Comparison of ENCODE assay signal across 9 cellular contexts in the genomic region with DNA sequence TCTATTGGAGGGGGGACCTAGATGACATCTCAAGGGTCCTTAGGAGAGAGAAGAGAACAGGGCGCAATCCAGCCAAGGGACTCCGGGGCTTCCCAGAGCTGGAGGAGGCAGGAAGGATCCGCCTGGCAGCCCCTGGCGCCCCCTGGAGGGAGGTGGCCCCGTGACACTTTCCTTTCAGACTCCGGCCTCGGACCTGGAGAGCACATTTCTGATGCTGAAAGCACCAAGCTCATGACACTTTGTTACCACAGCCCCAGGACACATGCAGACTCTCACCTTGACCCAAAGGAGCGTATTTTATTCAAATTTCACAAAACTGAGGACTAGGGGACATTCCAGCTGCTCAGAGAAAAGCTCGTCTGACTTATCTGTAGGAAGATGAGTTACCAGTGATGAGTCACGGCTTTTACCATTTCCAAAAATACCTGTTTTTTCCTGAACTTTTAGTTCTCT. TPM values are rescaled to one million over a fixed set of nuclear protein-coding genes. Genes with fewer than 3 reads are reported as not detected.
DNase-seq lines count a peak whose midpoint lies in the region; ATAC-seq, FAIRE-seq and TF ChIP-seq lines count a peak whose summit lies in the region.
"Had no signal": no experiment of that assay in that cellular context is flagged by ENCODE, and none has a peak within 500 bp of the region (broad histone marks: within the 10 kb centered on the region; RNA-seq: fewer than 3 reads in every experiment).

No MANE protein-coding gene starts in this region.

- TF ChIP-seq CTCF in VCaP (conservative IDR thresholded peaks at IDR 0.05) = peak; percentile 75
- peak; percentile 42 for TF ChIP-seq CTCF in mucosa of descending colon (IDR thresholded peaks at IDR 0.05)
- TF ChIP-seq CTCF in tibial nerve (IDR thresholded peaks at IDR 0.05) = peak in 4 of 5 experiments; percentile 46 to 67 (median 54)

- peak overlapping the region in 3 of 7 donors; percentile 34 to 90 (median 61) for H3K27ac Mint-ChIP-seq in CD4-positive, alpha-beta memory T cell
- H3K27ac Mint-ChIP-seq: memory B cell had no signal

- peaks cover 0 to 8% (median 0%) of the 10 kb centered on the region in 8 donors for H3K9me3 Mint-ChIP-seq in CD4-positive, alpha-beta memory T cell

- no peaks in the 10 kb centered on the region for H3K9me3 ChIP-seq in CD4-positive, alpha-beta memory T cell (ENCODE audit: control insufficient read depth in 1 of 2, low read length in 2 of 2)
- H3K9me3 ChIP-seq in effector memory CD4-positive, alpha-beta T cell (ENCODE audit: control insufficient read depth, low read length) = no peaks in the 10 kb centered on the region
- no peaks in the 10 kb centered on the region for H3K9me3 ChIP-seq in mucosa of descending colon
- H3K9me3 ChIP-seq in tibial nerve = no peaks in the 10 kb centered on the region

- peak in 4 of 5 donors; percentile 18 to 40 (median 28) for DNase-seq in CD4-positive, alpha-beta memory T cell
- DNase-seq in Jurkat, Clone E6-1 (ENCODE audit: low read depth, low spot score) = no peak
- peak in 2 of 3 donors; percentile 14 to 24 for DNase-seq in effector memory CD4-positive, alpha-beta T cell
- DNase-seq in mucosa of descending colon = peak; percentile 64 to 71 (median 69)
- no peak for DNase-seq in tibial nerve (ENCODE audit: low spot score in 2 of 2)
- no peak for DNase-seq in frontal cortex (ENCODE audit: low spot score in 2 of 2)

- no peaks in the 10 kb centered on the region for H3K36me3 ChIP-seq in CD4-positive, alpha-beta memory T cell (ENCODE audit: insufficient read depth, low read length)
- no peaks in the 10 kb centered on the region for H3K36me3 ChIP-seq in effector memory CD4-positive, alpha-beta T cell (ENCODE audit: control insufficient read depth, insufficient read depth, low read length)
- no peaks in the 10 kb centered on the region for H3K36me3 ChIP-seq in mucosa of descending colon (ENCODE audit: low read depth)
- no peaks in the 10 kb centered on the region for H3K36me3 ChIP-seq in tibial nerve

- TF ChIP-seq EP300 in tibial nerve (IDR thresholded peaks at IDR 0.05) = no peak

- no peak overlapping the region for H3K4me3 ChIP-seq in CD4-positive, alpha-beta memory T cell (ENCODE audit: low read length in 2 of 2)
- peak overlapping the region; percentile 27 for H3K4me3 ChIP-seq in Jurkat, Clone E6-1 (ENCODE audit: low read length)
- H3K4me3 ChIP-seq in effector memory CD4-positive, alpha-beta T cell (ENCODE audit: insufficient read depth, low read depth, low read length, poor library complexity, severe bottlenecking) = no peak overlapping the region
- H3K4me3 ChIP-seq in mucosa of descending colon (no peak overlapping the region), tibial nerve (no peak overlapping the region)

- TF ChIP-seq POLR2A in tibial nerve (IDR thresholded peaks at IDR 0.05) = no peak

- CTCF ChIA-PET in CD4-positive, alpha-beta memory T cell (lab: Charles Lee; ENCODE audit: partially characterized antibody) = interaction anchor here (0.9 to 1.8 kb wide), 5 partner anchors 11 to 168 kb away, joined by 3 to 8 read pairs (median 5); no protein-coding TSS in a partner anchor

- H3K4me3 Mint-ChIP-seq in CD4-positive, alpha-beta memory T cell = peak overlapping the region in 2 of 8 donors; percentile 50 to 55
- H3K4me3 Mint-ChIP-seq: memory B cell had no signal

- H3K36me3 Mint-ChIP-seq in CD4-positive, alpha-beta memory T cell = no peaks in the 10 kb centered on the region

- H3K27me3 ChIP-seq in CD4-positive, alpha-beta memory T cell (ENCODE audit: insufficient read depth, low read length) = no peaks in the 10 kb centered on the region
- no peaks in the 10 kb centered on the region for H3K27me3 ChIP-seq in effector memory CD4-positive, alpha-beta T cell (replicated peaks; ENCODE audit: control insufficient read depth, insufficient read depth, low read length, poor library complexity, severe bottlenecking)
- H3K27me3 ChIP-seq in tibial nerve = no peaks in the 10 kb centered on the region

- H3K27me3 Mint-ChIP-seq in CD4-positive, alpha-beta memory T cell = peaks cover 4 to 8% of the 10 kb centered on the region in 2 donors

- peak; percentile 71 for ATAC-seq in mucosa of descending colon
- no peak for ATAC-seq in HG02870 (IDR thresholded peaks at IDR 0.05; ENCODE audit: unreplicated experiment)

- FAIRE-seq in frontal cortex (lab: Jason Lieb, UNC) = no peak

- WGBS in tibial nerve, 2 donors = 65 to 66% methylated on average over 9 to 10 of the region's 10 CpGs

- H3K4me1 Mint-ChIP-seq in CD4-positive, alpha-beta memory T cell = peaks cover 0 to 8% (median 3%) of the 10 kb centered on the region in 4 donors
- H3K4me1 Mint-ChIP-seq: memory B cell had no signal

- H3K27ac ChIP-seq in CD4-positive, alpha-beta memory T cell (ENCODE audit: low read depth, low read length) = no peak overlapping the region
- no peak overlapping the region for H3K27ac ChIP-seq in VCaP
- no peak overlapping the region for H3K27ac ChIP-seq in effector memory CD4-positive, alpha-beta T cell (ENCODE audit: insufficient read depth, low read length, poor library complexity, severe bottlenecking)
- H3K27ac ChIP-seq in tibial nerve = peak overlapping the region in 3 of 4 donors; percentile 64 to 85 (median 75)

- peaks cover 7% of the 10 kb centered on the region for H3K4me1 ChIP-seq in CD4-positive, alpha-beta memory T cell (ENCODE audit: insufficient read depth, low read length)
- H3K4me1 ChIP-seq in effector memory CD4-positive, alpha-beta T cell (ENCODE audit: control insufficient read depth, insufficient read depth, low read length, poor library complexity, severe bottlenecking) = no peaks in the 10 kb centered on the region
- H3K4me1 ChIP-seq in mucosa of descending colon (ENCODE audit: low read depth) (peaks cover 5% of the 10 kb centered on the region), tibial nerve (peaks cover 0 to 40% (median 27%) of the 10 kb centered on the region in 4 donors)

- POLR2A ChIA-PET in CD4-positive, alpha-beta memory T cell (lab: Charles Lee; ENCODE audit: partially characterized antibody) = no interaction called here

- intact Hi-C loops in CD4-positive, alpha-beta memory T cell (cut with micrococcal nuclease) = no loop called here
- intact Hi-C loops in mucosa of descending colon (cut with DNase I, micrococcal nuclease) = no loop called here

RNA-seq across cellular contexts. Expression of gene POFUT2, which starts 21.4 kb away (rescaled TPM):
- total RNA-seq in CD4-positive, alpha-beta memory T cell = 10 to 100 TPM; 40.1 to 40.8 TPM
- polyA plus RNA-seq in CD4-positive, alpha-beta memory T cell = 1 to 10 TPM; 2.8 to 5.7 TPM
- 19.6 TPM for polyA plus RNA-seq in Jurkat, Clone E6-1 (2012; ENCODE audit: insufficient read depth, insufficient read length)
- total RNA-seq in mucosa of descending colon = 10 to 100 TPM; 26.4 to 38.0 (median 29.8) TPM
- 10 to 100 TPM; 19.5 to 66.3 (median 35.1) TPM for total RNA-seq in tibial nerve
- total RNA-seq in frontal cortex = 11.0 TPM

Comparison
In these comparisons a context has a peak if more than half of its experiments do, and no peak if none do; other contexts are left out.
1. DNase-seq: peak in CD4-positive, alpha-beta memory T cell (4 of 5), effector memory CD4-positive, alpha-beta T cell (2 of 3) and mucosa of descending colon (3 of 3); none in Jurkat, Clone E6-1 (single experiment), tibial nerve (0 of 2) and frontal cortex (0 of 2).
2. H3K27ac ChIP-seq: peak in tibial nerve (3 of 4); none in CD4-positive, alpha-beta memory T cell (single experiment), VCaP (single experiment) and effector memory CD4-positive, alpha-beta T cell (single experiment).
3. Peak in every context shown above with its lines, with median percentiles within 50 percentile points of each other: CTCF ChIP-seq.